9 cellular contexts compared by ENCODE assay signal in the genomic region with DNA sequence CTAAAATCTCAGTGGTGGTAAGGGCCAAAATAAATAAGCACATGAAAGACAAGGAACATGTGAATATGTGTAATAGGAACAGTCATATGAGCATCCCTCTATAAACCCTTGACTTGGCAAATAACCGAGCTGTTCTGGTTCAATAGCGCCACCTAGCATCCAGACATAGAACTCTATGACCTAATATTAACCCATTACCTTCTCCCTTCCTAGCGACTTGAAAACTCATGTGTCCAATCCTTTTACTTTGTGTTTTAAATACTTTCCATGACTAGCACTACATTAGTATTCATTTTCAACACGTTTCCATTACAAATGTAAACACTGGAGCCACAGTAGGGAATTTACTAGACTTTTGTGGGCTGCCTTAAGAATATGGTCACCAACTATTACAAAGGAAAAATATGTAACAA.
DNase-seq lines count a peak whose midpoint lies in the region; ATAC-seq and TF ChIP-seq lines count a peak whose summit lies in the region.
"Had no signal": no experiment of that assay in that cellular context is flagged by ENCODE, and none has a peak within 500 bp of the region (broad histone marks: within the 10 kb centered on the region; RNA-seq: fewer than 3 reads in every experiment).

No MANE protein-coding gene starts in this region.

- no peak for DNase-seq in heart left ventricle
- no peak for DNase-seq in cardiac septum (ENCODE audit: low spot score)
- DNase-seq in NCI-H2171 (lab: John Stamatoyannopoulos, UW) = peak; percentile 70
- DNase-seq in activated CD4-positive, alpha-beta memory T cell treated with anti-CD3 and anti-CD28 coated beads for 36 hours = peak; percentile 50
- peak; percentile 77 for DNase-seq in hepatocyte (ENCODE audit: low spot score)
- DNase-seq in tibial nerve (ENCODE audit: low spot score in 2 of 2) = peak in 1 of 2 donors; percentile 51
- no peak for DNase-seq in GM19238 (ENCODE audit: insufficient read length, low spot score)

- H3K27me3 ChIP-seq in heart left ventricle (no peaks in the 10 kb centered on the region), hepatocyte (no peaks in the 10 kb centered on the region), tibial nerve (no peaks in the 10 kb centered on the region)

- TF ChIP-seq CTCF in heart left ventricle (IDR thresholded peaks at IDR 0.05) (peak in 11 of 12 donors; percentile 14 to 49 (median 21)), hepatocyte (IDR thresholded peaks at IDR 0.05; ENCODE audit: poor library complexity) (peak; percentile 70), tibial nerve (IDR thresholded peaks at IDR 0.05) (peak; percentile 7 to 52 (median 15))

- TF ChIP-seq POLR2A in heart left ventricle (IDR thresholded peaks at IDR 0.05) (no peak), tibial nerve (IDR thresholded peaks at IDR 0.05) (no peak)

- no peaks in the 10 kb centered on the region for H3K27me3 Mint-ChIP-seq in activated CD4-positive, alpha-beta memory T cell treated with anti-CD3 and anti-CD28 coated beads for 36 hours
- H3K27me3 Mint-ChIP-seq: central memory CD8-positive, alpha-beta T cell had no signal

- no peak overlapping the region for H2AFZ ChIP-seq in hepatocyte

- H3K4me1 Mint-ChIP-seq in activated CD4-positive, alpha-beta memory T cell treated with anti-CD3 and anti-CD28 coated beads for 36 hours (ENCODE audit: low read depth) = peaks cover 29% of the 10 kb centered on the region

- no peak overlapping the region for H3K4me3 Mint-ChIP-seq in activated CD4-positive, alpha-beta memory T cell treated with anti-CD3 and anti-CD28 coated beads for 36 hours
- H3K4me3 Mint-ChIP-seq: central memory CD8-positive, alpha-beta T cell had no signal

- H4K20me1 ChIP-seq in hepatocyte (ENCODE audit: insufficient read depth, poor library complexity, severe bottlenecking) = no peaks in the 10 kb centered on the region

- H3K27ac Mint-ChIP-seq in activated CD4-positive, alpha-beta memory T cell treated with anti-CD3 and anti-CD28 coated beads for 36 hours = no peak overlapping the region

- H3K36me3 Mint-ChIP-seq in activated CD4-positive, alpha-beta memory T cell treated with anti-CD3 and anti-CD28 coated beads for 36 hours = peaks cover 39% of the 10 kb centered on the region

- peaks cover 6% of the 10 kb centered on the region for H3K9me3 Mint-ChIP-seq in activated CD4-positive, alpha-beta memory T cell treated with anti-CD3 and anti-CD28 coated beads for 36 hours
- H3K9me3 Mint-ChIP-seq: central memory CD8-positive, alpha-beta T cell had no signal

- peak in 1 of 2 donors; percentile 55 for TF ChIP-seq EP300 in tibial nerve (IDR thresholded peaks at IDR 0.05)

- POLR2A ChIA-PET in activated CD4-positive, alpha-beta memory T cell treated with anti-CD3 and anti-CD28 coated beads for 36 hours (lab: Charles Lee) = interaction anchor here (0.6 kb wide), 1 partner anchor 354 kb away, joined by 3 read pairs; no protein-coding TSS in a partner anchor

- H3K79me2 ChIP-seq in hepatocyte = no peaks in the 10 kb centered on the region

- intact Hi-C loops in heart left ventricle (cut with DNase I) = loop anchor here in 5 of 10 donors (2.0 to 5.0 kb wide), 4 partner anchors 56 to 492 kb away; no protein-coding TSS in a partner anchor
- intact Hi-C loops in cardiac septum (cut with DNase I) = loop anchor here (5.0 kb wide), 2 partner anchors 56 to 406 kb away; no protein-coding TSS in a partner anchor
- intact Hi-C loops in activated CD4-positive, alpha-beta memory T cell treated with anti-CD3 and anti-CD28 coated beads for 36 hours (cut with micrococcal nuclease) = loop anchor here (2.0 to 5.0 kb wide), 2 partner anchors 448 to 464 kb away; no protein-coding TSS in a partner anchor

- H3K4me3 ChIP-seq in heart left ventricle (no peak overlapping the region), hepatocyte (no peak overlapping the region), tibial nerve (no peak overlapping the region)

- peaks cover 0 to 8% (median 0%) of the 10 kb centered on the region in 12 donors for H3K9me3 ChIP-seq in heart left ventricle
- H3K9me3 ChIP-seq in hepatocyte (ENCODE audit: low read depth) = no peaks in the 10 kb centered on the region
- H3K9me3 ChIP-seq in tibial nerve = peaks cover 0 to 4% (median 0%) of the 10 kb centered on the region in 4 donors

- no peak overlapping the region for H3K27ac ChIP-seq in heart left ventricle
- no peak overlapping the region for H3K27ac ChIP-seq in hepatocyte
- H3K27ac ChIP-seq in tibial nerve = no peak overlapping the region

- CTCF ChIA-PET in activated CD4-positive, alpha-beta memory T cell treated with anti-CD3 and anti-CD28 coated beads for 36 hours (lab: Charles Lee) = interaction anchor here (0.6 to 8.1 kb wide), 16 partner anchors 8 to 467 kb away, joined by 3 to 116 read pairs (median 3); no protein-coding TSS in a partner anchor

- H3K9me2 ChIP-seq in hepatocyte (replicated peaks; ENCODE audit: insufficient read depth) = no peaks in the 10 kb centered on the region

- H3K4me1 ChIP-seq in heart left ventricle (peaks cover 0 to 6% (median 0%) of the 10 kb centered on the region in 12 donors), hepatocyte (ENCODE audit: insufficient read depth) (peaks cover under 1% of the 10 kb centered on the region), tibial nerve (peaks cover 0 to 6% (median 2%) of the 10 kb centered on the region in 4 donors)

- H3K36me3 ChIP-seq in heart left ventricle = peaks cover 0 to 2% (median 0%) of the 10 kb centered on the region in 9 donors
- H3K36me3 ChIP-seq in hepatocyte (replicated peaks; ENCODE audit: insufficient read depth, low read depth) = no peaks in the 10 kb centered on the region
- H3K36me3 ChIP-seq in tibial nerve = peaks cover 0 to 33% (median 0%) of the 10 kb centered on the region in 3 donors

- 51 to 57% (median 53%) methylated on average over 4 of the region's 4 CpGs for WGBS in heart left ventricle, 4 donors
- WGBS in hepatocyte (ENCODE audit: low lambda C conversion rate, missing lambda C conversion rate) = 29% methylated on average over 4 of the region's 4 CpGs
- WGBS in tibial nerve, 2 donors = 44 to 48% methylated on average over 4 of the region's 4 CpGs

- peak in 3 of 4 donors; percentile 11 to 68 (median 44) for ATAC-seq in heart left ventricle
- no peak for ATAC-seq in GM21619 (IDR thresholded peaks at IDR 0.05; ENCODE audit: unreplicated experiment)

- no peak overlapping the region for H3K4me2 ChIP-seq in hepatocyte

Comparison
In these comparisons a context has a peak if more than half of its experiments do, and no peak if none do; other contexts are left out.
1. DNase-seq: peak in NCI-H2171 (single experiment), activated CD4-positive, alpha-beta memory T cell treated with anti-CD3 and anti-CD28 coated beads for 36 hours (single experiment) and hepatocyte (single experiment); none in heart left ventricle (0 of 5), cardiac septum (single experiment) and GM19238 (single experiment).
2. CTCF ChIP-seq: peak in every context shown above with its lines; median percentile 70 in hepatocyte; 21 in heart left ventricle; 15 in tibial nerve.